1 cellular context compared by ENCODE assay signal in the genomic region with DNA sequence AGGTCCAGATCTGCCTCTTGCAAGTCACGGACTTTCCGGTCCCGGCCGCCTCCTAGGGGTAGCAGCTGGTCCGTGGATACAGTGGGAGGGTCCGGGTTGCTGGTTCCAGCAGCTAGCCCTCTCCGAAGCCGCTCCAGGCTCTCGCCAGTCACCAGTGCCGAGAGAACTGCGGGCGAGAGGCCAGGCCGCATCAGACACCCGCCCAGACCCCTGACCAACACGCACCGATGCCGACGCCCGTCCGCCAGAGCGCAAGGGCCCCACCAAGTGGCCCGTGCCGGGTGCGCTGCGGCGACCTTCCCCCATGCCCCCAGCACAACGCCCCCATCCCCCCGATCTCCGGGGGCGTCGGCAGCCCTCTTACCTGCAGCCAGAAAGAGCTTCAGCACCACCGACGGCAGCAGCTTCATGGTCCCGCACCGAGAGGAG.
TF ChIP-seq lines count a peak whose summit lies in the region.

No MANE protein-coding gene starts in this region.

TF ChIP-seq in HepG2, 621 proteins besides CTCF, POLR2A, EP300 and RAD21 (continued from another document):
- TF ChIP-seq SNAPC4 (CRISPR knock-in tag; IDR thresholded peaks at IDR 0.05) (no peak), KIAA2018 (CRISPR knock-in tag; IDR thresholded peaks at IDR 0.05; ENCODE audit: borderline replicate concordance) (no peak), HNRNPLL (IDR thresholded peaks at IDR 0.05; ENCODE audit: low read depth, low read length, poor library complexity, severe bottlenecking) (no peak), KLF11 (CRISPR knock-in tag; IDR thresholded peaks at IDR 0.05) (0 out of 2 replicates have a peak, but pooled peaks have one; percentile 40), ZNF235 (CRISPR knock-in tag; IDR thresholded peaks at IDR 0.05; ENCODE audit: borderline replicate concordance) (0 out of 2 replicates have a peak, but pooled peaks have one; percentile 29), FOXO4 (CRISPR knock-in tag; conservative IDR thresholded peaks at IDR 0.05) (no peak), HDAC2 (CRISPR knock-in tag; IDR thresholded peaks at IDR 0.05) (no peak), ZC3H4 (CRISPR knock-in tag; IDR thresholded peaks at IDR 0.05; ENCODE audit: borderline replicate concordance) (no peak), POLR2AphosphoS2 (IDR thresholded peaks at IDR 0.05; ENCODE audit: low read depth, low read length) (no peak), DNMT3B (CRISPR knock-in tag; conservative IDR thresholded peaks at IDR 0.05) (no peak), TFDP1 (CRISPR knock-in tag; IDR thresholded peaks at IDR 0.05; ENCODE audit: borderline replicate concordance) (peak; percentile 14; the same call in 1 of the 2 replicates), ZNF543 (CRISPR knock-in tag; IDR thresholded peaks at IDR 0.05) (no peak), ZNF562 (CRISPR knock-in tag; IDR thresholded peaks at IDR 0.05; ENCODE audit: borderline replicate concordance) (no peak), ZNF839 (CRISPR knock-in tag; IDR thresholded peaks at IDR 0.05; ENCODE audit: borderline replicate concordance) (no peak)
- TF ChIP-seq, protein P1, sequence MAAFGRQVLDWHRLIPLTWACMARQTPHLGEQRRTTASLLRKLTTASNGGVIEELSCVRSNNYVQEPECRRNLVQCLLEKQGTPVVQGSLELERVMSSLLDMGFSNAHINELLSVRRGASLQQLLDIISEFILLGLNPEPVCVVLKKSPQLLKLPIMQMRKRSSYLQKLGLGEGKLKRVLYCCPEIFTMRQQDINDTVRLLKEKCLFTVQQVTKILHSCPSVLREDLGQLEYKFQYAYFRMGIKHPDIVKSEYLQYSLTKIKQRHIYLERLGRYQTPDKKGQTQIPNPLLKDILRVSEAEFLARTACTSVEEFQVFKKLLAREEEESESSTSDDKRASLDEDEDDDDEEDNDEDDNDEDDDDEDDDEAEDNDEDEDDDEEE (CRISPR knock-in tag; IDR thresholded peaks at IDR 0.05) = no peak
- TF ChIP-seq, protein P2, sequence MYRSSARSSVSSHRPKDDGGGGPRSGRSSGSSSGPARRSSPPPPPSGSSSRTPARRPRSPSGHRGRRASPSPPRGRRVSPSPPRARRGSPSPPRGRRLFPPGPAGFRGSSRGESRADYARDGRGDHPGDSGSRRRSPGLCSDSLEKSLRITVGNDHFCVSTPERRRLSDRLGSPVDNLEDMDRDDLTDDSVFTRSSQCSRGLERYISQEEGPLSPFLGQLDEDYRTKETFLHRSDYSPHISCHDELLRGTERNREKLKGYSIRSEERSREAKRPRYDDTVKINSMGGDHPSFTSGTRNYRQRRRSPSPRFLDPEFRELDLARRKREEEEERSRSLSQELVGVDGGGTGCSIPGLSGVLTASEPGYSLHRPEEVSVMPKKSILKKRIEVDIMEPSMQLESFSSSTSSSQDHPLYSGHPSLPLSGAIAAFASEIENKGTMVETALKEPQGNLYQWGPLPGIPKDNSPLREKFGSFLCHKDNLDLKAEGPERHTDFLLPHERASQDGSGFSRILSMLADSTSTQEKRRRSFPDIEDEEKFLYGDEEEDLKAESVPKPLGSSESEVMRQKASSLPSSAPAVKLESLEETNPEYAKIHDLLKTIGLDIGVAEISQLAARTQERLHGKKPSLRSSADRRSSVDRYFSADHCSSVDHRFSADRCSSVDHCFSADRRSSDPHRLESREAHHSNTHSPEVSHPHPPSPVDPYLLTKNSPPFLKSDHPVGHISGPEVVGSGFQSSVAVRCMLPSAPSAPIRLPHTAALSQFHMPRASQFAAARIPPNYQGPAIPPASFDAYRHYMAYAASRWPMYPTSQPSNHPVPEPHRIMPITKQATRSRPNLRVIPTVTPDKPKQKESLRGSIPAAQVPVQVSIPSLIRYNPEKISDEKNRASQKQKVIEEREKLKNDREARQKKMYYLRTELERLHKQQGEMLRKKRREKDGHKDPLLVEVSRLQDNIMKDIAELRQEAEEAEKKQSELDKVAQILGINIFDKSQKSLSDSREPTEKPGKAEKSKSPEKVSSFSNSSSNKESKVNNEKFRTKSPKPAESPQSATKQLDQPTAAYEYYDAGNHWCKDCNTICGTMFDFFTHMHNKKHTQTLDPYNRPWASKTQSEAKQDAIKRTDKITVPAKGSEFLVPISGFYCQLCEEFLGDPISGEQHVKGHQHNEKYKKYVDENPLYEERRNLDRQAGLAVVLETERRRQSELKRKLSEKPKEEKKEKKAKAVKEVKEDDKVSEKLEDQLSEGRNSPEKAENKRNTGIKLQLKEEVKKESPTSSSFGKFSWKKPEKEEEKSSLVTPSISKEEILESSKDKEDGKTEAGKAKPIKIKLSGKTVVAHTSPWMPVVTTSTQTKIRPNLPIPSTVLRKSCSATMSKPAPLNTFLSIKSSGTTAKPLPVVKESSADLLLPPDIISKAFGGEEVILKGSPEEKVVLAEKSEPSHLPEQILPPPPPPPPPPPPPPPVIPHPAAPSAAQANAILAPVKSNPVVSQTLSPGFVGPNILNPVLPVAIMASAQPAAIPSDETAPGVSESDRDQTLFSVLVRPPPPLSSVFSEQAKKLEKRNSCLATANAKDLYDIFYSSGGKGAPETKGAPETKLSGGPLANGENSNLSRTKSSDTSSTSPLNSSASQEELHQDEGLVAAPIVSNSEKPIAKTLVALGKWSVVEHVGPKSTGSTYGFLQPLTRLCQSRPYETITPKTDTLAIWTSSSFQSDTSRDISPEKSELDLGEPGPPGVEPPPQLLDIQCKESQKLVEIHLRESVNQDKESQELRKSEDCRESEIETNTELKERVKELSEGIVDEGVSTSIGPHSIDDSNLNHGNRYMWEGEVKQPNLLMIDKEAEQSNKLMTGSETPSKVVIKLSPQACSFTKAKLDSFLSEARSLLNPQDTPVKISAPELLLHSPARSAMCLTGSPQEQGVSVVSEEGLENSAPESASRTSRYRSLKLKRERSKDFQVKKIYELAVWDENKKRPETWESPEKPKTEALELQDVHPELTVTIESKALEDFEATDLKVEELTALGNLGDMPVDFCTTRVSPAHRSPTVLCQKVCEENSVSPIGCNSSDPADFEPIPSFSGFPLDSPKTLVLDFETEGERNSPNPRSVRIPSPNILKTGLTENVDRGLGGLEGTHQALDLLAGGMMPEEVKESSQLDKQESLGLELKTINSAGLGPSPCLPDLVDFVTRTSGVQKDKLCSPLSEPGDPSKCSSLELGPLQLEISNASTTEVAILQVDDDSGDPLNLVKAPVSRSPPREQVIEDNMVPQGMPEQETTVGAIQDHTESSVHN (CRISPR knock-in tag; IDR thresholded peaks at IDR 0.05) = no peak
